Comparison of ENCODE assay signal across 30 cellular contexts in the genomic region with DNA sequence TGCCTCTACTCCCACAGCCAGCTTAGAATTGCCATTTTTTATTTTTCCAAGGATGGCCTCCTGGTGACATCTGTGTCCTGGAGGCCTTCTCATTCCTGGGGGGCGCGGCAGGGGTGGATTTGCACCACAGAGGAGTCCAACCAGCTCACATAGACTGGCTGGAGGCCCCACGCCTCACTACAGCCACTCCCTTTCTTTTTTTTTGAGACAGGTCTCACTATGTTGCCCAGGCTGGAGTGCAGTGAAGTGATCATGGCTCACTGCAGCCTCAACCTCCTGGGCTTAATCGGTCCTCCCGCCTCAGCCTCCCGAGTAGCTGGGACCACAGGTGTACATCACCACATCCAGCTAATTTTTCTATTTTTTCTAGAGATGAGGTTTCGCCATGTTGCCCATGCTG. TPM values are rescaled to one million over a fixed set of nuclear protein-coding genes. Genes with fewer than 3 reads are reported as not detected.
DNase-seq lines count a peak whose midpoint lies in the region; TF ChIP-seq lines count a peak whose summit lies in the region.
"Had no signal": no experiment of that assay in that cellular context is flagged by ENCODE, and none has a peak within 500 bp of the region (broad histone marks: within the 10 kb centered on the region; RNA-seq: fewer than 3 reads in every experiment).

No MANE protein-coding gene starts in this region.

- intact Hi-C loops in esophagus muscularis mucosa (cut with DNase I) = no loop called here

- no peaks in the 10 kb centered on the region for H3K36me3 Mint-ChIP-seq in osteocyte (ENCODE audit: unreplicated experiment)
- H3K36me3 Mint-ChIP-seq: CD14-positive monocyte; CD4-positive, alpha-beta memory T cell; CD4-positive, CD25-positive, alpha-beta regulatory T cell; CD8-positive, alpha-beta memory T cell; CD8-positive, alpha-beta T cell had no signal

- TF ChIP-seq CTCF in esophagus muscularis mucosa (IDR thresholded peaks at IDR 0.05) (no peak), osteocyte (IDR thresholded peaks at IDR 0.05) (no peak)

- TF ChIP-seq POLR2A in esophagus muscularis mucosa (IDR thresholded peaks at IDR 0.05; ENCODE audit: low read depth) = no peak

- TF ChIP-seq EP300 in esophagus muscularis mucosa (IDR thresholded peaks at IDR 0.05) = no peak

- H3K27ac Mint-ChIP-seq in osteocyte (ENCODE audit: unreplicated experiment) = no peak overlapping the region
- H3K27ac Mint-ChIP-seq: B cell; CD4-positive, alpha-beta memory T cell; CD4-positive, alpha-beta T cell; CD4-positive, CD25-positive, alpha-beta regulatory T cell; CD8-positive, alpha-beta memory T cell; CD8-positive, alpha-beta T cell had no signal

- peaks cover 6% of the 10 kb centered on the region for H3K4me1 Mint-ChIP-seq in osteocyte (ENCODE audit: unreplicated experiment)
- H3K4me1 Mint-ChIP-seq: B cell; CD14-positive monocyte; CD4-positive, alpha-beta memory T cell; CD4-positive, CD25-positive, alpha-beta regulatory T cell; CD8-positive, alpha-beta memory T cell had no signal

- H3K9me3 Mint-ChIP-seq in osteocyte (ENCODE audit: unreplicated experiment) = no peaks in the 10 kb centered on the region
- H3K9me3 Mint-ChIP-seq: CD4-positive, alpha-beta T cell; CD8-positive, alpha-beta T cell had no signal

- H3K27ac ChIP-seq in esophagus muscularis mucosa (replicated peaks in 1 of 4) = no peak overlapping the region
- H3K27ac ChIP-seq: 22Rv1; A549; BLaER1; BLaER1 treated with 17β-estradiol and CSF1 and Interleukin-3, amounts not matched to agents 10 nM and 100 nM; C4-2B had no signal

- H3K4me1 ChIP-seq in esophagus muscularis mucosa = no peaks in the 10 kb centered on the region
- H3K4me1 ChIP-seq: A549; BE2C; BLaER1; BLaER1 treated with 17β-estradiol and CSF1 and Interleukin-3, amounts not matched to agents 10 nM and 100 nM had no signal

- WGBS in esophagus muscularis mucosa = 95% methylated on average over 7 of the region's 7 CpGs

- no peaks in the 10 kb centered on the region for H3K27me3 ChIP-seq in esophagus muscularis mucosa
- H3K27me3 ChIP-seq: BE2C; BLaER1; BLaER1 treated with 17β-estradiol and CSF1 and Interleukin-3, amounts not matched to agents 10 nM and 100 nM had no signal

- no peaks in the 10 kb centered on the region for H3K36me3 ChIP-seq in esophagus muscularis mucosa
- H3K36me3 ChIP-seq: BE2C; BLaER1; BLaER1 treated with 17β-estradiol and CSF1 and Interleukin-3, amounts not matched to agents 10 nM and 100 nM had no signal

- H3K4me3 ChIP-seq in esophagus muscularis mucosa = no peak overlapping the region
- H3K4me3 ChIP-seq: A549; BLaER1; BLaER1 treated with 17β-estradiol and CSF1 and Interleukin-3, amounts not matched to agents 10 nM and 100 nM had no signal

- peaks cover 5% of the 10 kb centered on the region for H3K27me3 Mint-ChIP-seq in osteocyte (ENCODE audit: unreplicated experiment)
- H3K27me3 Mint-ChIP-seq: B cell; CD4-positive, alpha-beta memory T cell; CD4-positive, alpha-beta T cell; CD4-positive, CD25-positive, alpha-beta regulatory T cell; CD8-positive, alpha-beta memory T cell had no signal

- DNase-seq in esophagus muscularis mucosa (ENCODE audit: extremely low spot score) = peak; percentile 89
- DNase-seq in osteocyte (ENCODE audit: extremely low spot score, unreplicated experiment) = peak; percentile 32
- DNase-seq in 8988T = no peak
- no peak for DNase-seq in KG1 (lab: John Stamatoyannopoulos, UW)
- DNase-seq: ACHN; AML-193; BE2C; C1 segment of cervical spinal cord; Caco-2; Calu3; CD4-positive, alpha-beta memory T cell; CD4-positive, alpha-beta T cell; CD4-positive, CD25-positive, alpha-beta regulatory T cell; CD8-positive, alpha-beta memory T cell; CD8-positive, alpha-beta T cell; COR-L47; DMS 273 treated with DMSO at 0.1 percent for 48 hours; DMS153; DMS53; DMS79; DMS79 treated with DMSO at 0.1 percent for 48 hours; DND-41; EL had no signal

- no peaks in the 10 kb centered on the region for H3K9me3 ChIP-seq in esophagus muscularis mucosa
- H3K9me3 ChIP-seq: A549; BE2C; BLaER1; BLaER1 treated with 17β-estradiol and CSF1 and Interleukin-3, amounts not matched to agents 10 nM and 100 nM; Caco-2 had no signal

- H3K4me3 Mint-ChIP-seq in osteocyte (ENCODE audit: unreplicated experiment) = no peak overlapping the region
- H3K4me3 Mint-ChIP-seq: B cell; CD14-positive monocyte; CD4-positive, alpha-beta memory T cell; CD4-positive, alpha-beta T cell; CD4-positive, CD25-positive, alpha-beta regulatory T cell; CD8-positive, alpha-beta memory T cell; CD8-positive, alpha-beta T cell had no signal

RNA-seq across cellular contexts. Expression of a gene that starts 57.6 kb away (rescaled TPM):
- total RNA-seq in esophagus muscularis mucosa (10 to 100 TPM; 41.4 to 60.3 (median 55.3) TPM), osteocyte (66.3 and 68.7 TPM in 2 replicates)
- total RNA-seq: B cell; CD4-positive, alpha-beta T cell; CD8-positive, alpha-beta T cell had no signal

Comparison
In these comparisons a context has a peak if more than half of its experiments do, and no peak if none do; other contexts are left out.
1. DNase-seq: peak in esophagus muscularis mucosa (single experiment) and osteocyte (single experiment); none in 8988T (single experiment) and KG1 (single experiment).